In the genomic region with DNA sequence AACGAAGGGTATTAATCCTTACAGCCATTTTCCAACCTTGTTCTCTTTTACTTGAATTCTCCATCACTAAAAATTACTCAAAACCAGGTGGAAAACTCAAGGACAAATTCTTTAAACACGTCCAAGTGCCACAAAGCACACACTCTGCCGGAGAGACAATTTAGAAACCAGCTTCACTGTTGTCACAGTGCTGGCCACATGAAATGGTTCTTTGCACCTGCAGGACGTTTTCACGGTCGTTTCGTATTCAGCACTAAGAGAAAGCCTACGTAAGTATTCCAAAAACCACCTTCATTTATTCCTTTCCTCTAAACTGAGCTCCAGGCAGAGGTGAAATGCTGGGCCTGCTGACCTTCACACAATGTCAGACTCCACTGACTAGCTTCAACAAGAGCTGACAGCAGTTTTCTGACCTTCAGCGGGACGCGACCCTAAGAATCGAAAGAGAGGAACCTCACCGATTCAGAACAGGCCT, we compare ENCODE assay signal across 8 cellular contexts.
DNase-seq lines count a peak whose midpoint lies in the region; ATAC-seq and TF ChIP-seq lines count a peak whose summit lies in the region.

No MANE protein-coding gene starts in this region.

- H3K36me3 Mint-ChIP-seq in nephron progenitor cell (ENCODE audit: low read depth), result peaks cover 40% of the 10 kb centered on the region

- peaks cover 9% of the 10 kb centered on the region for H3K9me3 Mint-ChIP-seq in nephron progenitor cell

- DNase-seq in RPMI8226 (peak; percentile 62), epithelial cell of prostate (ENCODE audit: low read depth, low spot score) (no peak), nephron progenitor cell (no peak), NCI-H1436 (lab: John Stamatoyannopoulos, UW) (no peak), NOMO-1 treated with dmso at 0.1 percent for 144 hours (lab: John Stamatoyannopoulos, UW; ENCODE audit: unreplicated experiment) (no peak), HuH-7 (ENCODE audit: low spot score) (no peak)

- peak overlapping the region; percentile 98 for H3K27ac Mint-ChIP-seq in nephron progenitor cell

- peak overlapping the region; percentile 73 for H3K27ac ChIP-seq in epithelial cell of prostate

- peak overlapping the region; percentile 99 for H3K4me3 Mint-ChIP-seq in nephron progenitor cell

- peaks cover 26% of the 10 kb centered on the region for H3K4me1 Mint-ChIP-seq in nephron progenitor cell

- TF ChIP-seq CTCF in nephron progenitor cell (IDR thresholded peaks at IDR 0.05), result no peak

- ATAC-seq in GM18909 (IDR thresholded peaks at IDR 0.05; ENCODE audit: poor library complexity, unreplicated experiment) (peak; percentile 31), HG02852 (IDR thresholded peaks at IDR 0.05; ENCODE audit: unreplicated experiment) (peak; percentile 23)

- no peaks in the 10 kb centered on the region for H3K27me3 Mint-ChIP-seq in nephron progenitor cell (ENCODE audit: low read depth, poor library complexity)
